ENCODE assay signal across 9 cellular contexts in genomic region chrX:41381685-41382084, GRCh38. TPM values are rescaled to one million over a fixed set of nuclear protein-coding genes. Genes with fewer than 3 reads are reported as not detected.
A peak's percentile ranks its signal among the peaks of the same experiment; 100 is the strongest.
DNase-seq lines count a peak whose midpoint lies in the region; ATAC-seq and TF ChIP-seq lines count a peak whose summit lies in the region.
"Had no signal": no experiment of that assay in that cellular context is flagged by ENCODE, and none has a peak within 500 bp of the region (broad histone marks: within the 10 kb centered on the region; RNA-seq: fewer than 3 reads in every experiment).

No MANE protein-coding gene starts in this region.

- H3K9me3 Mint-ChIP-seq in natural killer cell: no peaks in the 10 kb centered on the region
- no peaks in the 10 kb centered on the region for H3K9me3 Mint-ChIP-seq in activated naive CD8-positive, alpha-beta T cell treated with anti-CD3 and anti-CD28 coated beads, Interleukin-2, amount 50 U/mL, for 24 hours

- no peak overlapping the region for H3K27ac Mint-ChIP-seq in natural killer cell
- no peak overlapping the region for H3K27ac Mint-ChIP-seq in activated naive CD8-positive, alpha-beta T cell treated with anti-CD3 and anti-CD28 coated beads, Interleukin-2, amount 50 U/mL, for 24 hours

- intact Hi-C loops in natural killer cell (cut with micrococcal nuclease): no loop called here

- in situ Hi-C loops in astrocyte of the spinal cord (cut with HindIII; ENCODE audit: low sequenced_read_pairs): no loop called here

- H3K36me3 Mint-ChIP-seq in natural killer cell: no peaks in the 10 kb centered on the region
- H3K36me3 Mint-ChIP-seq in activated naive CD8-positive, alpha-beta T cell treated with anti-CD3 and anti-CD28 coated beads, Interleukin-2, amount 50 U/mL, for 24 hours (ENCODE audit: low read depth): no peaks in the 10 kb centered on the region

- no peaks in the 10 kb centered on the region for H3K27me3 Mint-ChIP-seq in natural killer cell (ENCODE audit: low read depth in 2 of 2)
- H3K27me3 Mint-ChIP-seq in activated naive CD8-positive, alpha-beta T cell treated with anti-CD3 and anti-CD28 coated beads, Interleukin-2, amount 50 U/mL, for 24 hours: no peaks in the 10 kb centered on the region

- no peak for ATAC-seq in natural killer cell
- ATAC-seq in activated naive CD8-positive, alpha-beta T cell treated with anti-CD3 and anti-CD28 coated beads, Interleukin-2, amount 50 U/mL, for 24 hours: no peak

- no peak overlapping the region for H3K4me3 ChIP-seq in astrocyte of the spinal cord (ENCODE audit: low read depth, low read length)

- peaks cover 0 to 7% of the 10 kb centered on the region in 2 donors for H3K4me1 Mint-ChIP-seq in natural killer cell
- peaks cover 27% of the 10 kb centered on the region for H3K4me1 Mint-ChIP-seq in activated naive CD8-positive, alpha-beta T cell treated with anti-CD3 and anti-CD28 coated beads, Interleukin-2, amount 50 U/mL, for 24 hours

- H3K4me3 Mint-ChIP-seq in natural killer cell: no peak overlapping the region
- H3K4me3 Mint-ChIP-seq in activated naive CD8-positive, alpha-beta T cell treated with anti-CD3 and anti-CD28 coated beads, Interleukin-2, amount 50 U/mL, for 24 hours: no peak overlapping the region

- no peak for TF ChIP-seq CTCF in astrocyte of the spinal cord (IDR thresholded peaks at IDR 0.05; ENCODE audit: low read depth, low read length)
- TF ChIP-seq CTCF in natural killer cell (IDR thresholded peaks at IDR 0.05): no peak

- DNase-seq in A172 (ENCODE audit: low spot score) (peak; percentile 79), HK-2 (ENCODE audit: unreplicated experiment) (peak; percentile 55), astrocyte of the spinal cord (ENCODE audit: low read depth, low spot score) (peak; percentile 73), kidney tubule cell (ENCODE audit: low spot score) (peak; percentile 74), natural killer cell (no peak), DMS153 (lab: John Stamatoyannopoulos, UW) (no peak), GM19240 (ENCODE audit: insufficient read length, low spot score) (no peak)
- DNase-seq in activated naive CD8-positive, alpha-beta T cell treated with anti-CD3 and anti-CD28 coated beads, Interleukin-2, amount 50 U/mL, for 24 hours: no peak
- DNase-seq: COR-L47 had no signal

RNA-seq across cellular contexts. Expression of gene DDX3X, which starts 47.7 kb away (rescaled TPM):
- total RNA-seq in A172 (2014; rRNA removed; shearing (Covaris generic)): 205 and 219 TPM in 2 replicates
- 1,000 to 10,000 TPM in 2 of 3 donors, 100 to 1,000 TPM in 1; 695 to 1,297 (median 1,054) TPM for total RNA-seq in natural killer cell

Comparison
In these comparisons a context has a peak if more than half of its experiments do, and no peak if none do; other contexts are left out.
1. DNase-seq: peak in A172 (single experiment), HK-2 (single experiment), astrocyte of the spinal cord (single experiment) and kidney tubule cell (single experiment); none in natural killer cell (single experiment), activated naive CD8-positive, alpha-beta T cell treated with anti-CD3 and anti-CD28 coated beads, Interleukin-2, amount 50 U/mL, for 24 hours (single experiment), DMS153 (single experiment) and GM19240 (single experiment).